In the genomic region with DNA sequence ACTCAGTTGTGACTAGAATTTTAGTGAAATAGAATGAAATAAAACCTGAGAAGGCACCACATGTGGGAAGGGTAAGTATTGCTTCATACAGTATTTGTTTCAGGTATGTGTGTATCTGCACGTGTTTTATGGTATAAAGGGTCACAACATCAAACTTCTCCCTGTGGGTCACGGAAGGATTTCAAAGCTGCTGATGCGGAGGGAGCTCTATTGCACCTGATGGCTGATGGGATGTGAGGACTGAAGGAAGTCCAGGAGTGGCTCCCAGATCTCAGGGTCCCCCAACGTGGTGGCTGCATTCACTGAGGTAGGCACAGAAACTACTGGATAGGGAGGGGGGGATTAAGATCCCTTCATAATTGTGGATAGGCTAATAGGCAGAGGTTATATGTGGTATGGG, we compare ENCODE assay signal across 24 cellular contexts.
A peak's percentile ranks its signal among the peaks of the same experiment; 100 is the strongest.
DNase-seq lines count a peak whose midpoint lies in the region; ATAC-seq and TF ChIP-seq lines count a peak whose summit lies in the region.
"Had no signal": no experiment of that assay in that cellular context is flagged by ENCODE, and none has a peak within 500 bp of the region (broad histone marks: within the 10 kb centered on the region; RNA-seq: fewer than 3 reads in every experiment).

No MANE protein-coding gene starts in this region.

- H3K9ac ChIP-seq in neuronal stem cell (ENCODE audit: low read depth, low read length, poor library complexity), result no peak overlapping the region
- H3K9ac ChIP-seq: BLaER1 had no signal

- no peak overlapping the region for H2AK5ac ChIP-seq in neuronal stem cell (ENCODE audit: low read depth, low read length)

- peak overlapping the region; percentile 50 for H2BK120ac ChIP-seq in neuronal stem cell (ENCODE audit: low read depth, low read length)

- H3K4me3 ChIP-seq in esophagus muscularis mucosa, result no peak overlapping the region
- H3K4me3 ChIP-seq in neuronal stem cell (ENCODE audit: low read length in 2 of 2), result no peak overlapping the region
- H3K4me3 ChIP-seq: BLaER1, GM12878 had no signal

- DNase-seq in esophagus muscularis mucosa (ENCODE audit: extremely low spot score) (peak; percentile 62), neuronal stem cell (ENCODE audit: low spot score) (no peak), osteocyte (ENCODE audit: extremely low spot score, unreplicated experiment) (peak; percentile 36), NCI-H146 treated with DMSO at 0.1 percent for 48 hours (lab: John Stamatoyannopoulos, UW; ENCODE audit: unreplicated experiment) (no peak)
- no peak for DNase-seq in stimulated activated naive CD8-positive, alpha-beta T cell treated with anti-CD3 and anti-CD28 coated beads, Interleukin-15, Interleukin-2, amounts not matched to agents 100 U/mL and 50 U/mL, for 24 hours
- DNase-seq: 8988T; ACHN; BE2C; C1 segment of cervical spinal cord; CD4-positive, alpha-beta memory T cell; CD4-positive, CD25-positive, alpha-beta regulatory T cell; CD8-positive, alpha-beta memory T cell; COR-L47; DMS 273 treated with DMSO at 0.1 percent for 48 hours; DMS153; DMS53; DMS79; DND-41; EL; GDM1 had no signal

- TF ChIP-seq POLR2A in esophagus muscularis mucosa (IDR thresholded peaks at IDR 0.05; ENCODE audit: low read depth), result no peak

- H3K27ac Mint-ChIP-seq in osteocyte (ENCODE audit: unreplicated experiment), result no peak overlapping the region
- H3K27ac Mint-ChIP-seq: CD14-positive monocyte; CD4-positive, alpha-beta memory T cell; CD4-positive, CD25-positive, alpha-beta regulatory T cell; CD8-positive, alpha-beta memory T cell had no signal

- H3K79me1 ChIP-seq in neuronal stem cell (ENCODE audit: low read depth, low read length), result no peaks in the 10 kb centered on the region

- H3K18ac ChIP-seq in neuronal stem cell (ENCODE audit: low read length), result no peak overlapping the region

- no peak overlapping the region for H3K14ac ChIP-seq in neuronal stem cell (ENCODE audit: low read length)

- TF ChIP-seq EP300 in esophagus muscularis mucosa (IDR thresholded peaks at IDR 0.05), result no peak

- no peaks in the 10 kb centered on the region for H3K27me3 ChIP-seq in esophagus muscularis mucosa
- H3K27me3 ChIP-seq in neuronal stem cell (ENCODE audit: control insufficient read depth in 3 of 3, insufficient read depth in 3 of 3, low read depth in 1 of 3, low read length in 3 of 3), result no peaks in the 10 kb centered on the region
- H3K27me3 ChIP-seq: BE2C, BLaER1 had no signal

- H2BK12ac ChIP-seq in neuronal stem cell (ENCODE audit: low read length), result no peak overlapping the region

- intact Hi-C loops in esophagus muscularis mucosa (cut with DNase I), result no loop called here

- no peak overlapping the region for H3K4me3 Mint-ChIP-seq in osteocyte (ENCODE audit: unreplicated experiment)
- H3K4me3 Mint-ChIP-seq: CD14-positive monocyte; CD4-positive, alpha-beta memory T cell; CD4-positive, CD25-positive, alpha-beta regulatory T cell; CD8-positive, alpha-beta memory T cell had no signal

- WGBS in esophagus muscularis mucosa, result 98% methylated on average over 4 of the region's 4 CpGs
- no CpG with 5 or more reads among the region's 4 CpGs for WGBS in neuronal stem cell (ENCODE audit: extremely low coverage in 2 of 2, insufficient read length in 2 of 2, insufficient replicate concordance in 1 of 2), 2 donors

- H3K36me3 Mint-ChIP-seq in osteocyte (ENCODE audit: unreplicated experiment), result peaks cover 3% of the 10 kb centered on the region
- H3K36me3 Mint-ChIP-seq: CD14-positive monocyte had no signal

- no peaks in the 10 kb centered on the region for H3K27me3 Mint-ChIP-seq in osteocyte (ENCODE audit: unreplicated experiment)
- H3K27me3 Mint-ChIP-seq: CD4-positive, CD25-positive, alpha-beta regulatory T cell; CD8-positive, alpha-beta memory T cell had no signal

- H3K23ac ChIP-seq in neuronal stem cell (ENCODE audit: low read depth, low read length, poor library complexity), result no peak overlapping the region

- H3K36me3 ChIP-seq in esophagus muscularis mucosa (no peaks in the 10 kb centered on the region), neuronal stem cell (replicated peaks in 1 of 2; ENCODE audit: control insufficient read depth in 2 of 2, insufficient read depth in 2 of 2, low read length in 2 of 2) (no peaks in the 10 kb centered on the region)
- H3K36me3 ChIP-seq: BE2C, BLaER1 had no signal

- peaks cover 0 to 4% (median 0%) of the 10 kb centered on the region in 4 donors for H3K4me1 ChIP-seq in esophagus muscularis mucosa
- no peaks in the 10 kb centered on the region for H3K4me1 ChIP-seq in neuronal stem cell (ENCODE audit: control insufficient read depth in 2 of 2, insufficient read depth in 1 of 2, low read depth in 1 of 2, low read length in 2 of 2)
- H3K4me1 ChIP-seq: BE2C had no signal

- no peak for TF ChIP-seq CTCF in esophagus muscularis mucosa (IDR thresholded peaks at IDR 0.05)
- TF ChIP-seq CTCF in osteocyte (IDR thresholded peaks at IDR 0.05), result no peak

- H3K27ac ChIP-seq in esophagus muscularis mucosa (replicated peaks in 1 of 4) (no peak overlapping the region), neuronal stem cell (replicated peaks; ENCODE audit: low read length) (no peak overlapping the region)
- H3K27ac ChIP-seq: BLaER1 had no signal

- no peak overlapping the region for H4K91ac ChIP-seq in neuronal stem cell (ENCODE audit: low read depth, low read length, poor library complexity)

- no peak overlapping the region for H4K8ac ChIP-seq in neuronal stem cell (ENCODE audit: low read depth, low read length)

- no peak overlapping the region for H2BK15ac ChIP-seq in neuronal stem cell (ENCODE audit: low read length)

- ATAC-seq in GM18861 (IDR thresholded peaks at IDR 0.05; ENCODE audit: unreplicated experiment), result no peak
- ATAC-seq in stimulated activated naive CD8-positive, alpha-beta T cell treated with anti-CD3 and anti-CD28 coated beads, Interleukin-15, Interleukin-2, amounts not matched to agents 100 U/mL and 50 U/mL, for 24 hours, result no peak
- ATAC-seq: GM12878 had no signal

- no peak overlapping the region for H2AFZ ChIP-seq in neuronal stem cell (ENCODE audit: low read length)

- H3K9me3 Mint-ChIP-seq in osteocyte (ENCODE audit: unreplicated experiment), result peaks cover 14% of the 10 kb centered on the region

- no peak overlapping the region for H3K4me2 ChIP-seq in neuronal stem cell (ENCODE audit: insufficient read depth, low read length, poor library complexity, severe bottlenecking)
- H3K4me2 ChIP-seq: BLaER1 had no signal

- no peak overlapping the region for H3K4ac ChIP-seq in neuronal stem cell (ENCODE audit: low read length)

- peak overlapping the region; percentile 67 for H2BK5ac ChIP-seq in neuronal stem cell (ENCODE audit: low read length)

- peaks cover 0 to 15% (median 12%) of the 10 kb centered on the region in 4 donors for H3K9me3 ChIP-seq in esophagus muscularis mucosa
- H3K9me3 ChIP-seq in neuronal stem cell (replicated peaks in 1 of 2; ENCODE audit: control insufficient read depth in 2 of 2, insufficient read depth in 1 of 2, low read depth in 1 of 2, low read length in 2 of 2), result peaks cover 3 to 18% of the 10 kb centered on the region in 2 donors
- H3K9me3 ChIP-seq: BE2C had no signal

- H3K4me1 Mint-ChIP-seq in osteocyte (ENCODE audit: unreplicated experiment), result peaks cover 7% of the 10 kb centered on the region
- H3K4me1 Mint-ChIP-seq: CD4-positive, alpha-beta memory T cell; CD4-positive, CD25-positive, alpha-beta regulatory T cell; CD8-positive, alpha-beta memory T cell had no signal

Comparison
In these comparisons a context has a peak if more than half of its experiments do, and no peak if none do; other contexts are left out.
1. DNase-seq: peak in esophagus muscularis mucosa (single experiment) and osteocyte (single experiment); none in neuronal stem cell (single experiment), NCI-H146 treated with DMSO at 0.1 percent for 48 hours (single experiment) and stimulated activated naive CD8-positive, alpha-beta T cell treated with anti-CD3 and anti-CD28 coated beads, Interleukin-15, Interleukin-2, amounts not matched to agents 100 U/mL and 50 U/mL, for 24 hours (single experiment).